ENCODE assay signal across 19 cellular contexts in genomic region chr12:32777159-32777558, GRCh38. TPM values are rescaled to one million over a fixed set of nuclear protein-coding genes. Genes with fewer than 3 reads are reported as not detected.
A peak's percentile ranks its signal among the peaks of the same experiment; 100 is the strongest.
DNase-seq lines count a peak whose midpoint lies in the region; ATAC-seq and TF ChIP-seq lines count a peak whose summit lies in the region.
"Had no signal": no experiment of that assay in that cellular context is flagged by ENCODE, and none has a peak within 500 bp of the region (broad histone marks: within the 10 kb centered on the region; RNA-seq: fewer than 3 reads in every experiment).

No MANE protein-coding gene starts in this region.

- H3K27me3 ChIP-seq in Karpas-422 (ENCODE audit: low read length), result no peaks in the 10 kb centered on the region
- H3K27me3 ChIP-seq in tibial artery, result peaks cover 0 to 7% of the 10 kb centered on the region in 2 donors
- H3K27me3 ChIP-seq: MG63 had no signal

- no peak for TF ChIP-seq CTCF in tibial artery (IDR thresholded peaks at IDR 0.05)

- no peak overlapping the region for H3K4me3 ChIP-seq in Karpas-422 (ENCODE audit: low read length)
- no peak overlapping the region for H3K4me3 ChIP-seq in tibial artery
- H3K4me3 ChIP-seq: MG63 had no signal

- H3K4me1 ChIP-seq in Karpas-422 (ENCODE audit: low read length), result no peaks in the 10 kb centered on the region
- H3K4me1 ChIP-seq in tibial artery, result no peaks in the 10 kb centered on the region

- no peaks in the 10 kb centered on the region for H4K20me1 ChIP-seq in Karpas-422 (ENCODE audit: insufficient read depth, low read depth, low read length)

- no peak overlapping the region for H3K9ac ChIP-seq in Karpas-422 (ENCODE audit: low read length)

- DNase-seq in HK-2 (ENCODE audit: unreplicated experiment) (no peak), Karpas-422 (no peak), tibial artery (no peak)
- DNase-seq: COR-L47, EL, H7, MG63, NCI-H1092, NCI-H146, NCI-H2107, NCI-H2227 treated with DMSO at 0.1 percent for 48 hours, NCI-H524, SHP77, T-helper 1 cell had no signal

- H3K79me2 ChIP-seq in Karpas-422 (ENCODE audit: low read length), result no peaks in the 10 kb centered on the region

- no peaks in the 10 kb centered on the region for H3K9me2 ChIP-seq in Karpas-422 (replicated peaks; ENCODE audit: insufficient read depth, low read length)

- H2AFZ ChIP-seq in Karpas-422 (ENCODE audit: low read length), result no peak overlapping the region

- ATAC-seq in GM18907 (IDR thresholded peaks at IDR 0.05; ENCODE audit: unreplicated experiment) (peak; percentile 43), GM21619 (IDR thresholded peaks at IDR 0.05; ENCODE audit: unreplicated experiment) (peak; percentile 71), HG03378 (IDR thresholded peaks at IDR 0.05; ENCODE audit: unreplicated experiment) (peak; percentile 55), GM21423 (IDR thresholded peaks at IDR 0.05; ENCODE audit: unreplicated experiment) (no peak)
- ATAC-seq: SK-N-SH treated with all-trans-retinoic acid at 6 μM for 48 hours had no signal

- no peaks in the 10 kb centered on the region for H3K36me3 ChIP-seq in Karpas-422 (ENCODE audit: insufficient read depth, low read length)
- H3K36me3 ChIP-seq in tibial artery, result no peaks in the 10 kb centered on the region
- H3K36me3 ChIP-seq: MG63 had no signal

- intact Hi-C loops in tibial artery (cut with DNase I; ENCODE audit: low total_unique reads), result no loop called here

- H3K4me2 ChIP-seq in Karpas-422 (ENCODE audit: low read depth, low read length, poor library complexity, severe bottlenecking), result no peak overlapping the region

- H3K9me3 ChIP-seq in Karpas-422 (ENCODE audit: low read length) (no peaks in the 10 kb centered on the region), tibial artery (no peaks in the 10 kb centered on the region)
- H3K9me3 ChIP-seq: MG63 had no signal

- H3K27ac ChIP-seq in Karpas-422 (ENCODE audit: low read length) (no peak overlapping the region), tibial artery (no peak overlapping the region)

RNA-seq across cellular contexts. Expression of gene YARS2, which starts 21.5 kb away (rescaled TPM):
- total RNA-seq in Karpas-422 (2014; rRNA removed; shearing (Covaris generic); ENCODE audit: low replicate concordance), result 33.7 and 39.6 TPM in 2 replicates
